18 cellular contexts compared by ENCODE assay signal in genomic region chr20:49831022-49831769, GRCh38. TPM values are rescaled to one million over a fixed set of nuclear protein-coding genes. Genes with fewer than 3 reads are reported as not detected.
DNase-seq lines count a peak whose midpoint lies in the region; ATAC-seq and TF ChIP-seq lines count a peak whose summit lies in the region.
"Had no signal": no experiment of that assay in that cellular context is flagged by ENCODE, and none has a peak within 500 bp of the region (broad histone marks: within the 10 kb centered on the region; RNA-seq: fewer than 3 reads in every experiment).

No MANE protein-coding gene starts in this region.

- no peak for TF ChIP-seq CTCF in RWPE1 (conservative IDR thresholded peaks at IDR 0.05; ENCODE audit: low read depth)

- CTCF ChIA-PET in RWPE1 (lab: Yijun Ruan, JAX), result interaction anchor here (0.7 to 1.2 kb wide), 2 partner anchors 19 to 56 kb away, joined by 3 to 4 read pairs; no protein-coding TSS in a partner anchor

- H3K4me1 Mint-ChIP-seq in activated T-cell treated with anti-CD3 and anti-CD28 coated beads, Interleukin-2, amount 50 U/mL, for 24 hours (ENCODE audit: low read depth), result no peaks in the 10 kb centered on the region
- H3K4me1 Mint-ChIP-seq in activated T-cell treated with anti-CD3 and anti-CD28 coated beads, Interleukin-2, amount 50 U/mL, for 4 hours (ENCODE audit: low read depth), result peaks cover 2% of the 10 kb centered on the region
- peaks cover 14 to 33% of the 10 kb centered on the region in 2 donors for H3K4me1 Mint-ChIP-seq in stimulated activated naive B cell treated with anti-CD40 and anti-IgM and Interleukin-4, amounts not matched to agents 10 μg/mL and 1 μg/mL and 100 μg/mL, for 72 hours

- no peak overlapping the region for H3K4me3 Mint-ChIP-seq in activated T-cell treated with anti-CD3 and anti-CD28 coated beads, Interleukin-2, amount 50 U/mL, for 24 hours
- H3K4me3 Mint-ChIP-seq in activated T-cell treated with anti-CD3 and anti-CD28 coated beads, Interleukin-2, amount 50 U/mL, for 4 hours, result no peak overlapping the region
- H3K4me3 Mint-ChIP-seq in stimulated activated naive B cell treated with anti-CD40 and anti-IgM and Interleukin-4, amounts not matched to agents 10 μg/mL and 1 μg/mL and 100 μg/mL, for 72 hours, result no peak overlapping the region
- H3K4me3 Mint-ChIP-seq: activated B cell treated with CpG ODN at 0.5 μM for 24 hours, type B pancreatic cell had no signal

- no peaks in the 10 kb centered on the region for H3K9me3 Mint-ChIP-seq in activated T-cell treated with anti-CD3 and anti-CD28 coated beads, Interleukin-2, amount 50 U/mL, for 24 hours
- H3K9me3 Mint-ChIP-seq in activated T-cell treated with anti-CD3 and anti-CD28 coated beads, Interleukin-2, amount 50 U/mL, for 4 hours, result no peaks in the 10 kb centered on the region
- peaks cover 0 to 2% of the 10 kb centered on the region in 2 donors for H3K9me3 Mint-ChIP-seq in stimulated activated naive B cell treated with anti-CD40 and anti-IgM and Interleukin-4, amounts not matched to agents 10 μg/mL and 1 μg/mL and 100 μg/mL, for 72 hours
- H3K9me3 Mint-ChIP-seq: activated B cell treated with CpG ODN at 0.5 μM for 24 hours, type B pancreatic cell had no signal

- H3K27ac ChIP-seq in RWPE1, result peak overlapping the region; percentile 52
- H3K27ac ChIP-seq: ascending aorta, colonic mucosa, parathyroid adenoma had no signal

- H3K27me3 Mint-ChIP-seq in activated T-cell treated with anti-CD3 and anti-CD28 coated beads, Interleukin-2, amount 50 U/mL, for 24 hours, result no peaks in the 10 kb centered on the region
- no peaks in the 10 kb centered on the region for H3K27me3 Mint-ChIP-seq in activated T-cell treated with anti-CD3 and anti-CD28 coated beads, Interleukin-2, amount 50 U/mL, for 4 hours (ENCODE audit: low read depth)
- H3K27me3 Mint-ChIP-seq in stimulated activated naive B cell treated with anti-CD40 and anti-IgM and Interleukin-4, amounts not matched to agents 10 μg/mL and 1 μg/mL and 100 μg/mL, for 72 hours, result no peaks in the 10 kb centered on the region
- H3K27me3 Mint-ChIP-seq: activated B cell treated with CpG ODN at 0.5 μM for 24 hours, type B pancreatic cell had no signal

- peaks cover 70% of the 10 kb centered on the region for H3K36me3 Mint-ChIP-seq in activated T-cell treated with anti-CD3 and anti-CD28 coated beads, Interleukin-2, amount 50 U/mL, for 24 hours (ENCODE audit: low read depth)
- peaks cover 19% of the 10 kb centered on the region for H3K36me3 Mint-ChIP-seq in activated T-cell treated with anti-CD3 and anti-CD28 coated beads, Interleukin-2, amount 50 U/mL, for 4 hours (ENCODE audit: insufficient read depth)
- H3K36me3 Mint-ChIP-seq in stimulated activated naive B cell treated with anti-CD40 and anti-IgM and Interleukin-4, amounts not matched to agents 10 μg/mL and 1 μg/mL and 100 μg/mL, for 72 hours, result peaks cover 44 to 46% of the 10 kb centered on the region in 2 donors

- H3K27ac Mint-ChIP-seq in activated T-cell treated with anti-CD3 and anti-CD28 coated beads, Interleukin-2, amount 50 U/mL, for 24 hours, result peak overlapping the region; percentile 10
- peak overlapping the region; percentile 82 for H3K27ac Mint-ChIP-seq in stimulated activated naive B cell treated with anti-CD40 and anti-IgM and Interleukin-4, amounts not matched to agents 10 μg/mL and 1 μg/mL and 100 μg/mL, for 72 hours
- H3K27ac Mint-ChIP-seq: activated B cell treated with CpG ODN at 0.5 μM for 24 hours, type B pancreatic cell had no signal

- POLR2A ChIA-PET in RWPE1 (lab: Yijun Ruan, JAX; ENCODE audit: low non-redundant PET), result interaction anchor here (0.7 kb wide), 1 partner anchor 204 kb away, joined by 8 read pairs; no protein-coding TSS in a partner anchor

- DNase-seq in activated T-cell treated with anti-CD3 and anti-CD28 coated beads, Interleukin-2, amount 50 U/mL, for 24 hours, result no peak
- no peak for DNase-seq in activated T-cell treated with anti-CD3 and anti-CD28 coated beads, Interleukin-2, amount 50 U/mL, for 4 hours
- DNase-seq in RWPE1 (ENCODE audit: low spot score) (no peak), iris pigment epithelial cell (ENCODE audit: low read depth) (peak; percentile 40)
- no peak for DNase-seq in stimulated activated naive B cell treated with anti-CD40 and anti-IgM and Interleukin-4, amounts not matched to agents 10 μg/mL and 1 μg/mL and 100 μg/mL, for 72 hours
- no peak for DNase-seq in activated effector memory CD4-positive, alpha-beta T cell treated with Interleukin-2 at 50 U/mL for 16 hours
- DNase-seq: activated B cell treated with CpG ODN at 0.5 μM for 24 hours, activated gamma-delta T cell treated with Interleukin-2 at 50 U/mL for 16 hours, colonic mucosa, DMS79 treated with DMSO at 0.1 percent for 48 hours, foreskin fibroblast, left colon, NCI-H1417 had no signal

- no peak for ATAC-seq in activated T-cell treated with anti-CD3 and anti-CD28 coated beads, Interleukin-2, amount 50 U/mL, for 4 hours
- no peak for ATAC-seq in stimulated activated naive B cell treated with anti-CD40 and anti-IgM and Interleukin-4, amounts not matched to agents 10 μg/mL and 1 μg/mL and 100 μg/mL, for 72 hours (replicated peaks)
- ATAC-seq in HG03108 (IDR thresholded peaks at IDR 0.05; ENCODE audit: unreplicated experiment), result no peak
- ATAC-seq in GM18511 (IDR thresholded peaks at IDR 0.05; ENCODE audit: unreplicated experiment), result no peak
- ATAC-seq: left colon had no signal

RNA-seq across cellular contexts. Expression of gene SLC9A8, which starts 18.6 kb away (rescaled TPM):
- 10 to 100 TPM; 11.9 to 16.4 (median 13.2) TPM for total RNA-seq in activated T-cell treated with anti-CD3 and anti-CD28 coated beads, Interleukin-2, amount 50 U/mL, for 4 hours
